1 cellular context compared by ENCODE assay signal in the genomic region with DNA sequence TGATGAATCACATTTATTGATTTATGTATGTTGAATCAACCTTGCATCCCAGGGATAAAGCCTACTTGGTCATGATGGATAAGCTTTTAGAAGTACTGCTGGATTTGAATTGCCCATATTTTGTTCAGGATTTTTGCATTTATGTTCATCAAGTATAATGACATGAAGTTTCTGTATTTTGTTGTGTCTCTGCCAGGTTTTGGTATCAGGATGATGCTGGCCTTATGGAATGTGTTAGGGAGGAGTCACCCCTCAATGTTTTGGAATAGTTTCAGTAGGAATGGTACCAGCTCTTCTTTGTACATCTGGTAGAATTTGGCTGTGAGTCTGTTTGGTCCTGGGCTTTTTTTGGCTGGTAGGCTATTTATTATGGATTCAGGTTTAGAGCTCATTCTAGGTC.
TF ChIP-seq lines count a peak whose summit lies in the region.

No MANE protein-coding gene starts in this region.

TF ChIP-seq in SK-N-SH treated with all-trans-retinoic acid at 6 μM for 48 hours, 23 proteins besides CTCF, POLR2A, EP300 and RAD21 (continued from another document):
- TF ChIP-seq, protein P1, sequence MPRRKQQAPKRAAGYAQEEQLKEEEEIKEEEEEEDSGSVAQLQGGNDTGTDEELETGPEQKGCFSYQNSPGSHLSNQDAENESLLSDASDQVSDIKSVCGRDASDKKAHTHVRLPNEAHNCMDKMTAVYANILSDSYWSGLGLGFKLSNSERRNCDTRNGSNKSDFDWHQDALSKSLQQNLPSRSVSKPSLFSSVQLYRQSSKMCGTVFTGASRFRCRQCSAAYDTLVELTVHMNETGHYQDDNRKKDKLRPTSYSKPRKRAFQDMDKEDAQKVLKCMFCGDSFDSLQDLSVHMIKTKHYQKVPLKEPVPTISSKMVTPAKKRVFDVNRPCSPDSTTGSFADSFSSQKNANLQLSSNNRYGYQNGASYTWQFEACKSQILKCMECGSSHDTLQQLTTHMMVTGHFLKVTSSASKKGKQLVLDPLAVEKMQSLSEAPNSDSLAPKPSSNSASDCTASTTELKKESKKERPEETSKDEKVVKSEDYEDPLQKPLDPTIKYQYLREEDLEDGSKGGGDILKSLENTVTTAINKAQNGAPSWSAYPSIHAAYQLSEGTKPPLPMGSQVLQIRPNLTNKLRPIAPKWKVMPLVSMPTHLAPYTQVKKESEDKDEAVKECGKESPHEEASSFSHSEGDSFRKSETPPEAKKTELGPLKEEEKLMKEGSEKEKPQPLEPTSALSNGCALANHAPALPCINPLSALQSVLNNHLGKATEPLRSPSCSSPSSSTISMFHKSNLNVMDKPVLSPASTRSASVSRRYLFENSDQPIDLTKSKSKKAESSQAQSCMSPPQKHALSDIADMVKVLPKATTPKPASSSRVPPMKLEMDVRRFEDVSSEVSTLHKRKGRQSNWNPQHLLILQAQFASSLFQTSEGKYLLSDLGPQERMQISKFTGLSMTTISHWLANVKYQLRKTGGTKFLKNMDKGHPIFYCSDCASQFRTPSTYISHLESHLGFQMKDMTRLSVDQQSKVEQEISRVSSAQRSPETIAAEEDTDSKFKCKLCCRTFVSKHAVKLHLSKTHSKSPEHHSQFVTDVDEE (CRISPR knock-in tag; IDR thresholded peaks at IDR 0.05): no peak
- TF ChIP-seq SNAI2 (CRISPR knock-in tag; IDR thresholded peaks at IDR 0.05) (no peak), ZFP3 (CRISPR knock-in tag; IDR thresholded peaks at IDR 0.05) (no peak), GLIS3 (CRISPR knock-in tag; IDR thresholded peaks at IDR 0.05) (no peak), TOX (CRISPR knock-in tag; IDR thresholded peaks at IDR 0.05; ENCODE audit: borderline replicate concordance) (no peak; the same call in 1 of the 2 replicates), ZNF8 (CRISPR knock-in tag; IDR thresholded peaks at IDR 0.05) (no peak), OSR1 (CRISPR knock-in tag; IDR thresholded peaks at IDR 0.05) (no peak), CSDC2 (CRISPR knock-in tag; IDR thresholded peaks at IDR 0.05) (no peak), RARB (CRISPR knock-in tag; IDR thresholded peaks at IDR 0.05) (no peak)
- TF ChIP-seq, protein P2, sequence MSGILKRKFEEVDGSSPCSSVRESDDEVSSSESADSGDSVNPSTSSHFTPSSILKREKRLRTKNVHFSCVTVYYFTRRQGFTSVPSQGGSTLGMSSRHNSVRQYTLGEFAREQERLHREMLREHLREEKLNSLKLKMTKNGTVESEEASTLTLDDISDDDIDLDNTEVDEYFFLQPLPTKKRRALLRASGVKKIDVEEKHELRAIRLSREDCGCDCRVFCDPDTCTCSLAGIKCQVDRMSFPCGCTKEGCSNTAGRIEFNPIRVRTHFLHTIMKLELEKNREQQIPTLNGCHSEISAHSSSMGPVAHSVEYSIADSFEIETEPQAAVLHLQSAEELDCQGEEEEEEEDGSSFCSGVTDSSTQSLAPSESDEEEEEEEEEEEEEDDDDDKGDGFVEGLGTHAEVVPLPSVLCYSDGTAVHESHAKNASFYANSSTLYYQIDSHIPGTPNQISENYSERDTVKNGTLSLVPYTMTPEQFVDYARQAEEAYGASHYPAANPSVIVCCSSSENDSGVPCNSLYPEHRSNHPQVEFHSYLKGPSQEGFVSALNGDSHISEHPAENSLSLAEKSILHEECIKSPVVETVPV (CRISPR knock-in tag; IDR thresholded peaks at IDR 0.05): no peak
- TF ChIP-seq, protein P3, sequence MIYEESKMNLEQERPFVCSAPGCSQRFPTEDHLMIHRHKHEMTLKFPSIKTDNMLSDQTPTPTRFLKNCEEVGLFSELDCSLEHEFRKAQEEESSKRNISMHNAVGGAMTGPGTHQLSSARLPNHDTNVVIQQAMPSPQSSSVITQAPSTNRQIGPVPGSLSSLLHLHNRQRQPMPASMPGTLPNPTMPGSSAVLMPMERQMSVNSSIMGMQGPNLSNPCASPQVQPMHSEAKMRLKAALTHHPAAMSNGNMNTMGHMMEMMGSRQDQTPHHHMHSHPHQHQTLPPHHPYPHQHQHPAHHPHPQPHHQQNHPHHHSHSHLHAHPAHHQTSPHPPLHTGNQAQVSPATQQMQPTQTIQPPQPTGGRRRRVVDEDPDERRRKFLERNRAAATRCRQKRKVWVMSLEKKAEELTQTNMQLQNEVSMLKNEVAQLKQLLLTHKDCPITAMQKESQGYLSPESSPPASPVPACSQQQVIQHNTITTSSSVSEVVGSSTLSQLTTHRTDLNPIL (CRISPR knock-in tag; IDR thresholded peaks at IDR 0.05; ENCODE audit: low read depth): no peak
